1 cellular context compared by ENCODE assay signal in the genomic region with DNA sequence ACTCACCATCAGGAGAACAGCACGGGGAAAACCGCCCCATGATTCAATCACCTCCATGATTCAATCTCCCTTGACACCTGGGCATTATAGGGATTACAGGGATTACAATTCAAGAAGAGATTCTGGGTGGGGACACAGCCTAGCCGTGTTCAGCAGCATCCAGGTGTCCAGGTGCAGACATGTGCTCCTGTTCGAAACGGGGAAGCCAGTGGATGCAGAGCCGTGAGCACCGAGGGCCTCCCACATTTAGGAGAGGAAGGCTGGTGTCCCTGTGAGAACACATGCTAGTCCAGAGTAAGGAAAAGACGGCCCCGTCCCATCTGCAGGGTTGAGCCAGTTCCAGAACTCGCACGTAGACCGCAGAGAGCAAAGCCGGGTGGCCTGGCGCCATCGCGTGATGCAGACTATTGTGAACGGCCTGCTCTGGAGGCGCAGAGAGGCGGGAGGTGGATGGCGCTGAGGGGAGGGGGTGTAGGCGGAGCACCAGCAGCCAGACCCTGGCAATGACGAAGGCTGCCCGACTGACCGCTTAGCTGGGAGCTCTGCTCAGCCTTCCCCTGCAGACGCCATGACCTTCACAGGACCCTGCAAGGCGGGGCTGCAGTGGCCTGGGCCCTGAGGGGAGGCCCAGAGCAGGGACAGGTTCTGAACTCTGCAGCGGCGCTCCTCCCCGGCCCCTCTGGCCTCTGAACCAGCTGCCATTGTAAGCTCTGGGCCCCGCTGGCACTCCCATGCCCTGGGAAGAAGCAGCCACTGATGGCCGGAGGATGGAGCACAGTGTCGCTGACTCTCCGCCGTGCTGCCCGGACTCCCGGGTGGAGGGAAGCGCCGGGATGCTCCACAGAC.
TF ChIP-seq lines count a peak whose summit lies in the region.

No MANE protein-coding gene starts in this region.

TF ChIP-seq in H1, 55 proteins besides CTCF, POLR2A, EP300 and RAD21:
- no peak for TF ChIP-seq SUZ12 (IDR thresholded peaks at IDR 0.05; ENCODE audit: low read length)
- no peak for TF ChIP-seq SIN3A (conservative IDR thresholded peaks at IDR 0.05 in 1 of 2, IDR thresholded peaks at IDR 0.05 in 1 of 2; ENCODE audit: low read depth in 1 of 2, low read length in 2 of 2)
- no peak for TF ChIP-seq KDM5A (IDR thresholded peaks at IDR 0.05; ENCODE audit: low read length)
- TF ChIP-seq RXRA (IDR thresholded peaks at IDR 0.05; ENCODE audit: insufficient read depth, low read depth, low read length): no peak
- TF ChIP-seq BRCA1 (IDR thresholded peaks at IDR 0.05; ENCODE audit: low read depth, low read length): no peak
- TF ChIP-seq MAFK (IDR thresholded peaks at IDR 0.05; ENCODE audit: low read depth, low read length): no peak
- peak; percentile 52; the same call in 1 of the 2 replicates for TF ChIP-seq TAF1 (IDR thresholded peaks at IDR 0.05; ENCODE audit: low read depth, low read length)
- no peak for TF ChIP-seq SRF (IDR thresholded peaks at IDR 0.05; ENCODE audit: low read depth, low read length)
- peak; percentile 64 for TF ChIP-seq POLR2AphosphoS5 (IDR thresholded peaks at IDR 0.05; ENCODE audit: low read depth, low read length)
- TF ChIP-seq SP1 (IDR thresholded peaks at IDR 0.05; ENCODE audit: low read depth, low read length): no peak
- no peak for TF ChIP-seq EGR1 (IDR thresholded peaks at IDR 0.05; ENCODE audit: borderline replicate concordance, low read depth, low read length)
- no peak for TF ChIP-seq NRF1 (IDR thresholded peaks at IDR 0.05; ENCODE audit: low read depth, low read length)
- no peak for TF ChIP-seq CBX5 (IDR thresholded peaks at IDR 0.05; ENCODE audit: low read depth, low read length)
- TF ChIP-seq SAP30 (IDR thresholded peaks at IDR 0.05; ENCODE audit: insufficient read depth, insufficient replicate concordance, low read length): no peak
- no peak for TF ChIP-seq PHF8 (conservative IDR thresholded peaks at IDR 0.05; ENCODE audit: low read depth, low read length)
- no peak for TF ChIP-seq TAF7 (optimal IDR thresholded peaks at IDR 0.05; ENCODE audit: borderline replicate concordance, low read depth, low read length)
- no peak for TF ChIP-seq SIX5 (IDR thresholded peaks at IDR 0.05; ENCODE audit: low read depth, low read length)
- TF ChIP-seq YY1 (IDR thresholded peaks at IDR 0.05; ENCODE audit: low read depth, low read length): peak; percentile 50; the same call in 1 of the 2 replicates
- TF ChIP-seq CHD2 (IDR thresholded peaks at IDR 0.05; ENCODE audit: low read length): no peak
- TF ChIP-seq FOSL1 (IDR thresholded peaks at IDR 0.05; ENCODE audit: insufficient read depth, low read depth, low read length): no peak
- no peak for TF ChIP-seq KDM4A (IDR thresholded peaks at IDR 0.05; ENCODE audit: low read depth, low read length, severe bottlenecking)
- no peak for TF ChIP-seq CTBP2 (IDR thresholded peaks at IDR 0.05; ENCODE audit: borderline replicate concordance, insufficient read depth, insufficient read length, low read length)
- TF ChIP-seq JUND (IDR thresholded peaks at IDR 0.05; ENCODE audit: low read length): no peak
- TF ChIP-seq CHD1 (IDR thresholded peaks at IDR 0.05; ENCODE audit: low read depth, low read length): no peak
- no peak for TF ChIP-seq HDAC2 (IDR thresholded peaks at IDR 0.05; ENCODE audit: borderline replicate concordance in 1 of 2, low read depth in 2 of 2, low read length in 2 of 2)
- no peak for TF ChIP-seq CREB1 (IDR thresholded peaks at IDR 0.05)
- TF ChIP-seq, protein P1, sequence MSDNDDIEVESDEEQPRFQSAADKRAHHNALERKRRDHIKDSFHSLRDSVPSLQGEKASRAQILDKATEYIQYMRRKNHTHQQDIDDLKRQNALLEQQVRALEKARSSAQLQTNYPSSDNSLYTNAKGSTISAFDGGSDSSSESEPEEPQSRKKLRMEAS (IDR thresholded peaks at IDR 0.05): peak; percentile 69
- TF ChIP-seq TEAD4 (IDR thresholded peaks at IDR 0.05; ENCODE audit: low read depth, low read length): no peak
- no peak for TF ChIP-seq SP4 (IDR thresholded peaks at IDR 0.05; ENCODE audit: low read length)
- TF ChIP-seq, protein P2, sequence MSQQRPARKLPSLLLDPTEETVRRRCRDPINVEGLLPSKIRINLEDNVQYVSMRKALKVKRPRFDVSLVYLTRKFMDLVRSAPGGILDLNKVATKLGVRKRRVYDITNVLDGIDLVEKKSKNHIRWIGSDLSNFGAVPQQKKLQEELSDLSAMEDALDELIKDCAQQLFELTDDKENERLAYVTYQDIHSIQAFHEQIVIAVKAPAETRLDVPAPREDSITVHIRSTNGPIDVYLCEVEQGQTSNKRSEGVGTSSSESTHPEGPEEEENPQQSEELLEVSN (IDR thresholded peaks at IDR 0.05): peak; percentile 75
- TF ChIP-seq BCL11A (IDR thresholded peaks at IDR 0.05; ENCODE audit: low read depth in 2 of 2, low read length in 2 of 2): no peak
- TF ChIP-seq ZNF274 (IDR thresholded peaks at IDR 0.05; ENCODE audit: borderline replicate concordance, extremely low read depth, low read length): no peak
- no peak for TF ChIP-seq CBX8 (IDR thresholded peaks at IDR 0.05; ENCODE audit: borderline replicate concordance, low read depth, low read length)
- TF ChIP-seq GABPA (IDR thresholded peaks at IDR 0.05; ENCODE audit: borderline replicate concordance, insufficient read depth, low read length): no peak
- TF ChIP-seq, protein P3, sequence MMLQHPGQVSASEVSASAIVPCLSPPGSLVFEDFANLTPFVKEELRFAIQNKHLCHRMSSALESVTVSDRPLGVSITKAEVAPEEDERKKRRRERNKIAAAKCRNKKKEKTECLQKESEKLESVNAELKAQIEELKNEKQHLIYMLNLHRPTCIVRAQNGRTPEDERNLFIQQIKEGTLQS (IDR thresholded peaks at IDR 0.05; ENCODE audit: insufficient read depth, low read depth, low read length): no peak
- TF ChIP-seq RBBP5 (IDR thresholded peaks at IDR 0.05; ENCODE audit: borderline replicate concordance, low read depth, low read length): no peak
- TF ChIP-seq TBP (IDR thresholded peaks at IDR 0.05; ENCODE audit: low read depth, low read length): 0 out of 2 replicates have a peak, but pooled peaks have one; percentile 18
- TF ChIP-seq, protein P4, sequence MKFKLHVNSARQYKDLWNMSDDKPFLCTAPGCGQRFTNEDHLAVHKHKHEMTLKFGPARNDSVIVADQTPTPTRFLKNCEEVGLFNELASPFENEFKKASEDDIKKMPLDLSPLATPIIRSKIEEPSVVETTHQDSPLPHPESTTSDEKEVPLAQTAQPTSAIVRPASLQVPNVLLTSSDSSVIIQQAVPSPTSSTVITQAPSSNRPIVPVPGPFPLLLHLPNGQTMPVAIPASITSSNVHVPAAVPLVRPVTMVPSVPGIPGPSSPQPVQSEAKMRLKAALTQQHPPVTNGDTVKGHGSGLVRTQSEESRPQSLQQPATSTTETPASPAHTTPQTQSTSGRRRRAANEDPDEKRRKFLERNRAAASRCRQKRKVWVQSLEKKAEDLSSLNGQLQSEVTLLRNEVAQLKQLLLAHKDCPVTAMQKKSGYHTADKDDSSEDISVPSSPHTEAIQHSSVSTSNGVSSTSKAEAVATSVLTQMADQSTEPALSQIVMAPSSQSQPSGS (IDR thresholded peaks at IDR 0.05; ENCODE audit: low read length): no peak
- no peak for TF ChIP-seq RFX5 (IDR thresholded peaks at IDR 0.05; ENCODE audit: borderline replicate concordance, low read depth, low read length)
- TF ChIP-seq BACH1 (IDR thresholded peaks at IDR 0.05; ENCODE audit: low read length): no peak
- no peak for TF ChIP-seq TCF12 (IDR thresholded peaks at IDR 0.05; ENCODE audit: low read depth, low read length)
- no peak for TF ChIP-seq SP2 (IDR thresholded peaks at IDR 0.05; ENCODE audit: low read length)
TF ChIP-seq in H1: peak in this region for 6.
